Comparison of ENCODE assay signal across 25 cellular contexts in the genomic region with DNA sequence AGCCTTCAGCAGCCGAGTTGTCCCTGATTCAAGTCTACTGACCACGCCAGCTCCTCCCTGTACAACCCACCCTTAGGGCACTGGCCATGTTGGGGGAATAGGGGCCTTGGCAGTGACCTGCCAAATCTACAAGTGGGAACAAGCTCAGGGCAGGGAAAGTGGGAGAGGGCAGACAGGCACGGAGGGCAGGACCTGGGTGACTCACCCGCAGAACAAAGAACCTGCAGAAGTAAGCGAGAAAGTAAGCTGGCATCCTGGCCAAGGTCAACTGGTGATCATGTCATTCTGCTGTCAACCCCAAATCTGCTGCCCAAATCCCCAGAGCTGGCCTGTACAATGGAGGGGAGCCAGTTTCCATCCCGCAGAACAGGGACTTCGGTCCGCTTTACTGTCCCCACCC. TPM values are rescaled to one million over a fixed set of nuclear protein-coding genes. Genes with fewer than 3 reads are reported as not detected.
DNase-seq lines count a peak whose midpoint lies in the region; ATAC-seq, FAIRE-seq and TF ChIP-seq lines count a peak whose summit lies in the region.
"Had no signal": no experiment of that assay in that cellular context is flagged by ENCODE, and none has a peak within 500 bp of the region (broad histone marks: within the 10 kb centered on the region; RNA-seq: fewer than 3 reads in every experiment).

No MANE protein-coding gene starts in this region.

- no peaks in the 10 kb centered on the region for H3K4me1 Mint-ChIP-seq in natural killer cell treated with Interleukin-12 subunit alpha and Interleukin-12 subunit beta and Interleukin-15 and Interleukin-18, amount 100 ng/mL, for 72 hours (ENCODE audit: low read depth in 2 of 2)
- H3K4me1 Mint-ChIP-seq in natural killer cell = no peaks in the 10 kb centered on the region
- no peaks in the 10 kb centered on the region for H3K4me1 Mint-ChIP-seq in activated CD4-positive, alpha-beta T cell treated with anti-CD3 and anti-CD28 coated beads, Interleukin-2, amount 10 ng/mL, durations not matched to agents 7 days and 5 days

- POLR2A ChIA-PET in activated CD4-positive, alpha-beta T cell treated with anti-CD3 and anti-CD28 coated beads, Interleukin-2, amount 10 ng/mL, durations not matched to agents 7 days and 5 days (lab: Charles Lee) = no interaction called here

- H3K9me1 ChIP-seq in keratinocyte (ENCODE audit: control insufficient read depth, extremely low read depth, insufficient read depth, low read length) = no peaks in the 10 kb centered on the region

- no peak overlapping the region for H2AFZ ChIP-seq in keratinocyte (ENCODE audit: control insufficient read depth, low read length)

- no peaks in the 10 kb centered on the region for H3K36me3 Mint-ChIP-seq in natural killer cell treated with Interleukin-12 subunit alpha and Interleukin-12 subunit beta and Interleukin-15 and Interleukin-18, amount 100 ng/mL, for 72 hours
- no peaks in the 10 kb centered on the region for H3K36me3 Mint-ChIP-seq in natural killer cell
- H3K36me3 Mint-ChIP-seq in activated CD4-positive, alpha-beta T cell treated with anti-CD3 and anti-CD28 coated beads, Interleukin-2, amount 10 ng/mL, durations not matched to agents 7 days and 5 days (ENCODE audit: low read depth) = no peaks in the 10 kb centered on the region

- H3K27ac ChIP-seq in keratinocyte (ENCODE audit: control insufficient read depth, insufficient read depth, low read length) = no peak overlapping the region
- H3K27ac ChIP-seq: BLaER1 treated with 17β-estradiol and CSF1 and Interleukin-3, amounts not matched to agents 10 nM and 100 nM; KMS-11; Peyer's patch had no signal

- dilution Hi-C loops in keratinocyte (cut with MboI; ENCODE audit: extremely low pct_ligation_motif_present, low sequenced_read_pairs) = no loop called here

- no peak for TF ChIP-seq CTCF in natural killer cell (IDR thresholded peaks at IDR 0.05)
- TF ChIP-seq CTCF in bronchial epithelial cell (IDR thresholded peaks at IDR 0.05; ENCODE audit: insufficient read depth, low read length, severe bottlenecking) = no peak
- no peak for TF ChIP-seq CTCF in keratinocyte (optimal IDR thresholded peaks at IDR 0.05 in 1 of 3, IDR thresholded peaks at IDR 0.05 in 1 of 3, conservative IDR thresholded peaks at IDR 0.05 in 1 of 3; ENCODE audit: extremely low read depth in 1 of 3, insufficient read depth in 2 of 3, low read length in 3 of 3)

- no peak overlapping the region for H3K27ac Mint-ChIP-seq in natural killer cell treated with Interleukin-12 subunit alpha and Interleukin-12 subunit beta and Interleukin-15 and Interleukin-18, amount 100 ng/mL, for 72 hours
- no peak overlapping the region for H3K27ac Mint-ChIP-seq in natural killer cell
- H3K27ac Mint-ChIP-seq in activated CD4-positive, alpha-beta T cell treated with anti-CD3 and anti-CD28 coated beads, Interleukin-2, amount 10 ng/mL, durations not matched to agents 7 days and 5 days = no peak overlapping the region

- H3K36me3 ChIP-seq in bronchial epithelial cell (ENCODE audit: control insufficient read depth, insufficient read depth, low read length) (no peaks in the 10 kb centered on the region), keratinocyte (ENCODE audit: control insufficient read depth in 2 of 2, extremely low read depth in 1 of 2, insufficient read depth in 2 of 2, low read length in 2 of 2) (no peaks in the 10 kb centered on the region)
- H3K36me3 ChIP-seq: Peyer's patch had no signal

- H3K27me3 Mint-ChIP-seq in natural killer cell treated with Interleukin-12 subunit alpha and Interleukin-12 subunit beta and Interleukin-15 and Interleukin-18, amount 100 ng/mL, for 72 hours = no peaks in the 10 kb centered on the region
- H3K27me3 Mint-ChIP-seq in natural killer cell (ENCODE audit: low read depth in 2 of 2) = peaks cover 0 to 3% of the 10 kb centered on the region in 2 donors
- H3K27me3 Mint-ChIP-seq in activated CD4-positive, alpha-beta T cell treated with anti-CD3 and anti-CD28 coated beads, Interleukin-2, amount 10 ng/mL, durations not matched to agents 7 days and 5 days = no peaks in the 10 kb centered on the region

- H3K4me3 ChIP-seq in bronchial epithelial cell (ENCODE audit: low read depth, low read length) = no peak overlapping the region
- H3K4me3 ChIP-seq in keratinocyte (ENCODE audit: control insufficient read depth in 2 of 3, extremely low read depth in 1 of 3, insufficient read depth in 2 of 3, low read depth in 1 of 3, low read length in 3 of 3) = no peak overlapping the region
- H3K4me3 ChIP-seq: BLaER1 treated with 17β-estradiol and CSF1 and Interleukin-3, amounts not matched to agents 10 nM and 100 nM; Peyer's patch had no signal

- intact Hi-C loops in natural killer cell (cut with micrococcal nuclease) = no loop called here
- intact Hi-C loops in left cardiac atrium (cut with DNase I) = no loop called here

- no peaks in the 10 kb centered on the region for H3K79me2 ChIP-seq in keratinocyte (ENCODE audit: control insufficient read depth, insufficient read depth, low read length)

- ATAC-seq in natural killer cell treated with Interleukin-12 subunit alpha and Interleukin-12 subunit beta and Interleukin-15 and Interleukin-18, amount 100 ng/mL, for 72 hours = no peak
- no peak for ATAC-seq in natural killer cell
- no peak for ATAC-seq in left cardiac atrium
- ATAC-seq: Right ventricle myocardium inferior had no signal

- CTCF ChIA-PET in activated CD4-positive, alpha-beta T cell treated with anti-CD3 and anti-CD28 coated beads, Interleukin-2, amount 10 ng/mL, durations not matched to agents 7 days and 5 days (lab: Charles Lee) = interaction anchor here (1.3 to 8.5 kb wide), 3 partner anchors 9 to 132 kb away, joined by 3 to 61 read pairs (median 6); no protein-coding TSS in a partner anchor

- no peaks in the 10 kb centered on the region for H3K9me3 ChIP-seq in keratinocyte (ENCODE audit: control insufficient read depth, low read depth, low read length)
- H3K9me3 ChIP-seq: BLaER1 treated with 17β-estradiol and CSF1 and Interleukin-3, amounts not matched to agents 10 nM and 100 nM; Peyer's patch had no signal

- no peaks in the 10 kb centered on the region for H3K9me3 Mint-ChIP-seq in natural killer cell treated with Interleukin-12 subunit alpha and Interleukin-12 subunit beta and Interleukin-15 and Interleukin-18, amount 100 ng/mL, for 72 hours
- no peaks in the 10 kb centered on the region for H3K9me3 Mint-ChIP-seq in natural killer cell
- H3K9me3 Mint-ChIP-seq in activated CD4-positive, alpha-beta T cell treated with anti-CD3 and anti-CD28 coated beads, Interleukin-2, amount 10 ng/mL, durations not matched to agents 7 days and 5 days = no peaks in the 10 kb centered on the region

- no peaks in the 10 kb centered on the region for H4K20me1 ChIP-seq in keratinocyte (ENCODE audit: control insufficient read depth, extremely low read depth, insufficient read depth, low read length)

- peak; percentile 44 for DNase-seq in natural killer cell treated with Interleukin-12 subunit alpha and Interleukin-12 subunit beta and Interleukin-15 and Interleukin-18, amount 100 ng/mL, for 72 hours (ENCODE audit: low spot score)
- DNase-seq in natural killer cell = no peak
- DNase-seq in bronchial epithelial cell (ENCODE audit: low read depth) = peak; percentile 41
- DNase-seq in keratinocyte (ENCODE audit: low read depth, low spot score) = no peak
- DNase-seq in urothelium cell line (ENCODE audit: low spot score) = peak; percentile 44
- DNase-seq in activated CD4-positive, alpha-beta T cell treated with anti-CD3 and anti-CD28 coated beads, Interleukin-2, amount 10 ng/mL, durations not matched to agents 7 days and 5 days = no peak
- no peak for DNase-seq in left cardiac atrium
- no peak for DNase-seq in cerebellar cortex (ENCODE audit: low spot score)
- DNase-seq: 8988T, GOT3, NCI-H1105, NCI-H146, NCI-H2029 treated with DMSO at 0.1 percent for 48 hours, NCI-H2171, NCI-H524 treated with DMSO at 0.1 percent for 48 hours, NCI-H82, Peyer's patch had no signal

- peak overlapping the region; percentile 37 for H3K4me2 ChIP-seq in keratinocyte (ENCODE audit: control insufficient read depth, extremely low read depth, insufficient read depth, low read depth, low read length)
- H3K4me2 ChIP-seq: BLaER1 treated with 17β-estradiol and CSF1 and Interleukin-3, amounts not matched to agents 10 nM and 100 nM; KMS-11 had no signal

- FAIRE-seq in bronchial epithelial cell (lab: Jason Lieb, UNC) (no peak), keratinocyte (lab: Jason Lieb, UNC) (no peak), urothelium cell line (lab: Jason Lieb, UNC) (no peak)
- FAIRE-seq: G401.6, GM12892 had no signal

- H3K9ac ChIP-seq in keratinocyte (ENCODE audit: control insufficient read depth, extremely low read depth, insufficient read depth, low read length) = no peak overlapping the region
- H3K9ac ChIP-seq: BLaER1 treated with 17β-estradiol and CSF1 and Interleukin-3, amounts not matched to agents 10 nM and 100 nM; KMS-11 had no signal

- H3K27me3 ChIP-seq in bronchial epithelial cell (ENCODE audit: control insufficient read depth, insufficient read depth, low read length) (no peaks in the 10 kb centered on the region), keratinocyte (ENCODE audit: control insufficient read depth, extremely low read depth, insufficient read depth, low read length) (no peaks in the 10 kb centered on the region)
- H3K27me3 ChIP-seq: BLaER1 treated with 17β-estradiol and CSF1 and Interleukin-3, amounts not matched to agents 10 nM and 100 nM; Peyer's patch had no signal

- no peak overlapping the region for H3K4me3 Mint-ChIP-seq in natural killer cell treated with Interleukin-12 subunit alpha and Interleukin-12 subunit beta and Interleukin-15 and Interleukin-18, amount 100 ng/mL, for 72 hours
- no peak overlapping the region for H3K4me3 Mint-ChIP-seq in natural killer cell
- H3K4me3 Mint-ChIP-seq in activated CD4-positive, alpha-beta T cell treated with anti-CD3 and anti-CD28 coated beads, Interleukin-2, amount 10 ng/mL, durations not matched to agents 7 days and 5 days = no peak overlapping the region

- peaks cover 16% of the 10 kb centered on the region for H3K4me1 ChIP-seq in keratinocyte (ENCODE audit: control insufficient read depth, extremely low read depth, insufficient read depth, low read length)
- H3K4me1 ChIP-seq: Peyer's patch had no signal

RNA-seq across cellular contexts. Expression of a gene that starts 7.9 kb away (rescaled TPM):
- total RNA-seq in natural killer cell treated with Interleukin-12 subunit alpha and Interleukin-12 subunit beta and Interleukin-15 and Interleukin-18, amount 100 ng/mL, for 72 hours = not detected
- not detected for total RNA-seq in natural killer cell
- total RNA-seq in bronchial epithelial cell = not detected in 2 replicates
- polyA plus RNA-seq in keratinocyte = not detected in 3 replicates
- not detected for polyA plus RNA-seq in keratinocyte (2011; ENCODE audit: low read depth)
- polyA plus RNA-seq in keratinocyte (2011; cell fraction: cytosol; rRNA removed) = not detected in 2 replicates
- not detected in 2 replicates for polyA plus RNA-seq in keratinocyte (2011; cell fraction: nucleus; rRNA removed)
- not detected in 2 replicates for polyA plus RNA-seq in keratinocyte (2012; ENCODE audit: low replicate concordance)
- polyA minus RNA-seq in keratinocyte = not detected in 3 replicates
- polyA minus RNA-seq in keratinocyte (2011; cell fraction: cytosol; rRNA and poly(A)+ RNA removed) = not detected
- not detected in 2 replicates for polyA minus RNA-seq in keratinocyte (2011; cell fraction: nucleus; rRNA and poly(A)+ RNA removed)
- total RNA-seq in activated CD4-positive, alpha-beta T cell treated with anti-CD3 and anti-CD28 coated beads, Interleukin-2, amount 10 ng/mL, durations not matched to agents 7 days and 5 days = not detected
- total RNA-seq in left cardiac atrium = not detected
- total RNA-seq: Daoy, OCI-LY7, Peyer's patch, Right ventricle myocardium inferior, SK-MEL-5 had no signal

Comparison
In these comparisons a context has a peak if more than half of its experiments do, and no peak if none do; other contexts are left out.
1. DNase-seq: peak in natural killer cell treated with Interleukin-12 subunit alpha and Interleukin-12 subunit beta and Interleukin-15 and Interleukin-18, amount 100 ng/mL, for 72 hours (single experiment), bronchial epithelial cell (single experiment) and urothelium cell line (single experiment); none in natural killer cell (single experiment), keratinocyte (single experiment), activated CD4-positive, alpha-beta T cell treated with anti-CD3 and anti-CD28 coated beads, Interleukin-2, amount 10 ng/mL, durations not matched to agents 7 days and 5 days (single experiment), left cardiac atrium (single experiment) and cerebellar cortex (single experiment).